8 cellular contexts compared by ENCODE assay signal in the genomic region with DNA sequence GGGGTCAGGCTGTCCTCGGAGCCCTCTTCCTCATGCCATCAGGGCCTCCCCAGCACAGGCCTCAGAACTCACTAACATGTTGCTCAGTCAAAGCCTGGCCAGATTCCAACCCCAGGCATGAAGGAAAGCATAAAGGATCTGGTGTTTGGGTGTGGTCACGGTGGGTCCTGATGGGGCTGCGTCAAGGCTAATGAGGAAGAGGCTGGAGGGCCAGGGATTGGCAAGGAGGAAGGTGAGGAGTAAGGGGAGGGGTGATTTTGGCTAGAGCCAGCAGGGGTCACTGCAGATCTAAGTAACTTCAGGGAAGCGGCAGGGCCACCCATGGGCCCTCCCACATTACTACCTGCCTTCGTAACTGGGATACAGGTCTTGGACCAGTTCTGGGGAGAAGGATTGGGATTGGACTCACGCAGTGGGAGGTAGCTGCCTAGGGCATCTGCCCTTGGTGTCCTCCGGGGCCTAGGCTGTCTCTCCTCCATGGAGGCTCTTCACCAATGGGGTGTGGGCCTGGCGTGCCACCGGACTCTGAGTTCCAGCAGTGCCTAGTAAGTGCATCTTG. TPM values are rescaled to one million over a fixed set of nuclear protein-coding genes. Genes with fewer than 3 reads are reported as not detected.
DNase-seq lines count a peak whose midpoint lies in the region; ATAC-seq, FAIRE-seq and TF ChIP-seq lines count a peak whose summit lies in the region.

No MANE protein-coding gene starts in this region.

- no peak for TF ChIP-seq CTCF in omental fat pad (IDR thresholded peaks at IDR 0.05)

- ATAC-seq in GM18861 (IDR thresholded peaks at IDR 0.05; ENCODE audit: unreplicated experiment) (peak; percentile 65), HG03439 (IDR thresholded peaks at IDR 0.05; ENCODE audit: unreplicated experiment) (peak; percentile 54), omental fat pad (ENCODE audit: low FRiP score) (peak; percentile 20)

- FAIRE-seq in urothelium cell line (lab: Jason Lieb, UNC): no peak

- peak; percentile 74 to 82 for DNase-seq in AML-193 (lab: John Stamatoyannopoulos, UW)
- peak; percentile 81 for DNase-seq in NOMO-1 treated with dmso at 0.1 percent for 144 hours (lab: John Stamatoyannopoulos, UW; ENCODE audit: unreplicated experiment)
- peak; percentile 54 for DNase-seq in activated T-cell treated with anti-CD3 and anti-CD28 coated beads for 24 hours (ENCODE audit: low read depth)
- peak; percentile 34 for DNase-seq in fibroblast of gingiva (ENCODE audit: low read depth)
- DNase-seq in omental fat pad (ENCODE audit: low spot score): no peak
- peak; percentile 67 for DNase-seq in urothelium cell line (ENCODE audit: low spot score)

RNA-seq across cellular contexts. Expression of gene MRPS18A, which starts 36.2 kb away (rescaled TPM):
- 10 to 100 TPM; 30.3 to 54.7 (median 42.5) TPM for total RNA-seq in omental fat pad

RNA-seq across cellular contexts. Expression of gene VEGFA, which starts 46.2 kb away (rescaled TPM):
- 100 to 1,000 TPM; 157 to 656 (median 510) TPM for total RNA-seq in omental fat pad
